ENCODE assay signal across 9 cellular contexts in the genomic region with DNA sequence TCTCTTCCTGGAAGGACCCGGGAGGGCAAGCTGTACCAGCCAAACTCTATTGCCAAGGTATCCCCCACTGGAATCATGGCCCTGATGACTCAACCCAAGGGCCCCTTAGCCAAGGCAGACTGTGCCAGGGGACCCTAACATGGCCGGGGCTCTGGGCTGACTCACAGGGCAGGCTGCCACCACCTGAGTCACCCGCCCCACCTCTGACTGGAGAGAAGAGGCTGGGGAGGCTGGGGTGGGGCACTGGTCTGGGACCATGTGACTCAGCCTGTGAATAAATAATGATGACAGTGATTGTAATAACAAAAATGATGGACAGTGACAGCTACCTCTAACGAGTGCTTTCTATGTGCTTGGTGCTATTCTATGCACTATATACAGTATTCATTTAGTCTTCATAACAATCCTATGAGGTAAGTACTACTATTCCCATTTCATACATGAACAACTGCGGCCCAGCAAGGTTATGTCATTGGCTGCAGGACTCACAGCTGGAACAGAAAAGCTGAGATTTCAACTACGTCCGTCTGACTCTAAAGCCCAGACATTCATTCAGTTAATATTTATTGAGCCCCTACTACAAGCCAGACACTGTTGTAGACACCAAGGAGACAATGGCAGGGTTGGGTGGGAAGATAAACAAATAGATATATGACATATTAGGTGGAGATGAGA.
DNase-seq lines count a peak whose midpoint lies in the region; ATAC-seq and TF ChIP-seq lines count a peak whose summit lies in the region.
"Had no signal": no experiment of that assay in that cellular context is flagged by ENCODE, and none has a peak within 500 bp of the region (broad histone marks: within the 10 kb centered on the region; RNA-seq: fewer than 3 reads in every experiment).

No MANE protein-coding gene starts in this region.

- peaks cover 2% of the 10 kb centered on the region for H3K27me3 Mint-ChIP-seq in activated CD4-positive, alpha-beta memory T cell treated with anti-CD3 and anti-CD28 coated beads, Interleukin-2, amount 10 ng/mL, durations not matched to agents 7 days and 5 days

- CTCF ChIA-PET in activated CD4-positive, alpha-beta memory T cell treated with anti-CD3 and anti-CD28 coated beads, Interleukin-2, amount 10 ng/mL, durations not matched to agents 7 days and 5 days (lab: Charles Lee) = interaction anchor here (1.0 kb wide), 1 partner anchor 238 kb away, joined by 3 read pairs; no protein-coding TSS in a partner anchor

- no peaks in the 10 kb centered on the region for H3K36me3 Mint-ChIP-seq in activated CD4-positive, alpha-beta memory T cell treated with anti-CD3 and anti-CD28 coated beads, Interleukin-2, amount 10 ng/mL, durations not matched to agents 7 days and 5 days (ENCODE audit: low read depth)
- H3K36me3 Mint-ChIP-seq: activated naive CD8-positive, alpha-beta T cell treated with anti-CD3 and anti-CD28 coated beads, Interleukin-2, amount 10 ng/mL, durations not matched to agents 7 days and 5 days had no signal

- ATAC-seq in SK-N-SH treated with all-trans-retinoic acid at 6 μM for 48 hours (peak; percentile 83), GM18907 (IDR thresholded peaks at IDR 0.05; ENCODE audit: unreplicated experiment) (no peak), GM21576 (IDR thresholded peaks at IDR 0.05; ENCODE audit: unreplicated experiment) (no peak)

- H3K27ac Mint-ChIP-seq in activated CD4-positive, alpha-beta memory T cell treated with anti-CD3 and anti-CD28 coated beads, Interleukin-2, amount 10 ng/mL, durations not matched to agents 7 days and 5 days = no peak overlapping the region
- H3K27ac Mint-ChIP-seq: activated naive CD8-positive, alpha-beta T cell treated with anti-CD3 and anti-CD28 coated beads, Interleukin-2, amount 10 ng/mL, durations not matched to agents 7 days and 5 days had no signal

- no peak for TF ChIP-seq CTCF in foreskin fibroblast (IDR thresholded peaks at IDR 0.05; ENCODE audit: low read depth, low read length)

- H3K4me3 ChIP-seq in foreskin fibroblast (ENCODE audit: low read depth in 1 of 2, low read length in 2 of 2) (no peak overlapping the region), skeletal muscle cell (ENCODE audit: low read depth, low read length) (no peak overlapping the region)

- no peak overlapping the region for H3K4me3 Mint-ChIP-seq in activated CD4-positive, alpha-beta memory T cell treated with anti-CD3 and anti-CD28 coated beads, Interleukin-2, amount 10 ng/mL, durations not matched to agents 7 days and 5 days
- H3K4me3 Mint-ChIP-seq: activated naive CD8-positive, alpha-beta T cell treated with anti-CD3 and anti-CD28 coated beads, Interleukin-2, amount 10 ng/mL, durations not matched to agents 7 days and 5 days had no signal

- no peaks in the 10 kb centered on the region for H3K4me1 Mint-ChIP-seq in activated CD4-positive, alpha-beta memory T cell treated with anti-CD3 and anti-CD28 coated beads, Interleukin-2, amount 10 ng/mL, durations not matched to agents 7 days and 5 days
- H3K4me1 Mint-ChIP-seq: activated naive CD8-positive, alpha-beta T cell treated with anti-CD3 and anti-CD28 coated beads, Interleukin-2, amount 10 ng/mL, durations not matched to agents 7 days and 5 days had no signal

- POLR2A ChIA-PET in activated CD4-positive, alpha-beta memory T cell treated with anti-CD3 and anti-CD28 coated beads, Interleukin-2, amount 10 ng/mL, durations not matched to agents 7 days and 5 days (lab: Charles Lee) = no interaction called here

- DNase-seq in GOT3 (lab: John Stamatoyannopoulos, UW) = peak; percentile 60
- peak; percentile 65 to 91 for DNase-seq in foreskin fibroblast
- DNase-seq in skeletal muscle cell (ENCODE audit: low read depth) = peak; percentile 43
- no peak for DNase-seq in activated CD4-positive, alpha-beta memory T cell treated with anti-CD3 and anti-CD28 coated beads, Interleukin-2, amount 10 ng/mL, durations not matched to agents 7 days and 5 days
- DNase-seq in CD1c-positive myeloid dendritic cell (ENCODE audit: extremely low spot score) = no peak
- DNase-seq: activated naive CD8-positive, alpha-beta T cell treated with anti-CD3 and anti-CD28 coated beads, Interleukin-2, amount 10 ng/mL, durations not matched to agents 7 days and 5 days had no signal

- no peaks in the 10 kb centered on the region for H3K9me3 Mint-ChIP-seq in activated CD4-positive, alpha-beta memory T cell treated with anti-CD3 and anti-CD28 coated beads, Interleukin-2, amount 10 ng/mL, durations not matched to agents 7 days and 5 days
- H3K9me3 Mint-ChIP-seq: activated naive CD8-positive, alpha-beta T cell treated with anti-CD3 and anti-CD28 coated beads, Interleukin-2, amount 10 ng/mL, durations not matched to agents 7 days and 5 days had no signal

TF ChIP-seq in SK-N-SH treated with all-trans-retinoic acid at 6 μM for 48 hours, 23 proteins besides CTCF, POLR2A, EP300 and RAD21:
- TF ChIP-seq ZFP3 (CRISPR knock-in tag; IDR thresholded peaks at IDR 0.05) (no peak), OSR1 (CRISPR knock-in tag; IDR thresholded peaks at IDR 0.05) (no peak), RARB (CRISPR knock-in tag; IDR thresholded peaks at IDR 0.05) (no peak), GLIS3 (CRISPR knock-in tag; IDR thresholded peaks at IDR 0.05) (no peak), ARNTL (CRISPR knock-in tag; IDR thresholded peaks at IDR 0.05; ENCODE audit: borderline replicate concordance, low read depth) (no peak), ZNF565 (CRISPR knock-in tag; conservative IDR thresholded peaks at IDR 0.05; ENCODE audit: low read depth) (no peak), BACH2 (CRISPR knock-in tag; IDR thresholded peaks at IDR 0.05; ENCODE audit: borderline replicate concordance) (no peak), TOX (CRISPR knock-in tag; IDR thresholded peaks at IDR 0.05; ENCODE audit: borderline replicate concordance) (no peak), ISL1 (CRISPR knock-in tag; IDR thresholded peaks at IDR 0.05) (no peak), ZNF8 (CRISPR knock-in tag; IDR thresholded peaks at IDR 0.05) (no peak), TCF4 (CRISPR knock-in tag; IDR thresholded peaks at IDR 0.05; ENCODE audit: borderline replicate concordance) (no peak)
- TF ChIP-seq, protein P1, sequence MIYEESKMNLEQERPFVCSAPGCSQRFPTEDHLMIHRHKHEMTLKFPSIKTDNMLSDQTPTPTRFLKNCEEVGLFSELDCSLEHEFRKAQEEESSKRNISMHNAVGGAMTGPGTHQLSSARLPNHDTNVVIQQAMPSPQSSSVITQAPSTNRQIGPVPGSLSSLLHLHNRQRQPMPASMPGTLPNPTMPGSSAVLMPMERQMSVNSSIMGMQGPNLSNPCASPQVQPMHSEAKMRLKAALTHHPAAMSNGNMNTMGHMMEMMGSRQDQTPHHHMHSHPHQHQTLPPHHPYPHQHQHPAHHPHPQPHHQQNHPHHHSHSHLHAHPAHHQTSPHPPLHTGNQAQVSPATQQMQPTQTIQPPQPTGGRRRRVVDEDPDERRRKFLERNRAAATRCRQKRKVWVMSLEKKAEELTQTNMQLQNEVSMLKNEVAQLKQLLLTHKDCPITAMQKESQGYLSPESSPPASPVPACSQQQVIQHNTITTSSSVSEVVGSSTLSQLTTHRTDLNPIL (CRISPR knock-in tag; IDR thresholded peaks at IDR 0.05; ENCODE audit: low read depth) = no peak
- TF ChIP-seq, protein P2, sequence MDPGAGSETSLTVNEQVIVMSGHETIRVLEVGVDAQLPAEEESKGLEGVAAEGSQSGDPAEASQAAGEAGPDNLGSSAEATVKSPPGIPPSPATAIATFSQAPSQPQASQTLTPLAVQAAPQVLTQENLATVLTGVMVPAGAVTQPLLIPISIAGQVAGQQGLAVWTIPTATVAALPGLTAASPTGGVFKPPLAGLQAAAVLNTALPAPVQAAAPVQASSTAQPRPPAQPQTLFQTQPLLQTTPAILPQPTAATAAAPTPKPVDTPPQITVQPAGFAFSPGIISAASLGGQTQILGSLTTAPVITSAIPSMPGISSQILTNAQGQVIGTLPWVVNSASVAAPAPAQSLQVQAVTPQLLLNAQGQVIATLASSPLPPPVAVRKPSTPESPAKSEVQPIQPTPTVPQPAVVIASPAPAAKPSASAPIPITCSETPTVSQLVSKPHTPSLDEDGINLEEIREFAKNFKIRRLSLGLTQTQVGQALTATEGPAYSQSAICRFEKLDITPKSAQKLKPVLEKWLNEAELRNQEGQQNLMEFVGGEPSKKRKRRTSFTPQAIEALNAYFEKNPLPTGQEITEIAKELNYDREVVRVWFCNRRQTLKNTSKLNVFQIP (CRISPR knock-in tag; IDR thresholded peaks at IDR 0.05; ENCODE audit: borderline replicate concordance, low read depth) = no peak
- TF ChIP-seq, protein P3, sequence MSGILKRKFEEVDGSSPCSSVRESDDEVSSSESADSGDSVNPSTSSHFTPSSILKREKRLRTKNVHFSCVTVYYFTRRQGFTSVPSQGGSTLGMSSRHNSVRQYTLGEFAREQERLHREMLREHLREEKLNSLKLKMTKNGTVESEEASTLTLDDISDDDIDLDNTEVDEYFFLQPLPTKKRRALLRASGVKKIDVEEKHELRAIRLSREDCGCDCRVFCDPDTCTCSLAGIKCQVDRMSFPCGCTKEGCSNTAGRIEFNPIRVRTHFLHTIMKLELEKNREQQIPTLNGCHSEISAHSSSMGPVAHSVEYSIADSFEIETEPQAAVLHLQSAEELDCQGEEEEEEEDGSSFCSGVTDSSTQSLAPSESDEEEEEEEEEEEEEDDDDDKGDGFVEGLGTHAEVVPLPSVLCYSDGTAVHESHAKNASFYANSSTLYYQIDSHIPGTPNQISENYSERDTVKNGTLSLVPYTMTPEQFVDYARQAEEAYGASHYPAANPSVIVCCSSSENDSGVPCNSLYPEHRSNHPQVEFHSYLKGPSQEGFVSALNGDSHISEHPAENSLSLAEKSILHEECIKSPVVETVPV (CRISPR knock-in tag; IDR thresholded peaks at IDR 0.05) = no peak

Comparison
In these comparisons a context has a peak if more than half of its experiments do, and no peak if none do; other contexts are left out.
1. DNase-seq: peak in GOT3 (single experiment), foreskin fibroblast (2 of 2) and skeletal muscle cell (single experiment); none in activated CD4-positive, alpha-beta memory T cell treated with anti-CD3 and anti-CD28 coated beads, Interleukin-2, amount 10 ng/mL, durations not matched to agents 7 days and 5 days (single experiment) and CD1c-positive myeloid dendritic cell (single experiment).